Comparison of ENCODE assay signal across 17 cellular contexts in the genomic region with DNA sequence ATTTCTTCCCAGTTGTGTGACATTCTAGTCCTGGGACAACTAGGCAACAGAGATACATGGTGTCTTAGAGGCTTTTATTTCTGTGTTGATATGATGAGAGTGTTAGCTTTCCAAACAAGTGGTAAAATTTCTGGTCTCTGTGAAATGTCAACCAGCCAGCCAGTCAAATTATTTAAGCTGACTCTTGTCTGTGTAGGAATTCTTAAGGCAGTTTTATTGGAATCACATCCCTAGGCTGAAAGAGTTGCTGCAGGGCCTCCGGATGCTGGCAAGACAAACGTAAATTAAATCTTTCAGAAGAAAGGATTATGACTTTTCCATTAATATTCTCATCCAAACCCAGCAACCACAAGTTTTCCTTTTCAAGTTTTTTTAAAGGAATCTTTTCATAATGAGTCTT. TPM values are rescaled to one million over a fixed set of nuclear protein-coding genes. Genes with fewer than 3 reads are reported as not detected.
DNase-seq lines count a peak whose midpoint lies in the region; ATAC-seq, FAIRE-seq and TF ChIP-seq lines count a peak whose summit lies in the region.
"Had no signal": no experiment of that assay in that cellular context is flagged by ENCODE, and none has a peak within 500 bp of the region (broad histone marks: within the 10 kb centered on the region; RNA-seq: fewer than 3 reads in every experiment).

No MANE protein-coding gene starts in this region.

- H3K27ac ChIP-seq in A673 (ENCODE audit: low read depth, low read length, poor library complexity, severe bottlenecking) (peak overlapping the region; percentile 3), HepG2 (ENCODE audit: extremely low read length, insufficient read depth, low read length) (no peak overlapping the region)
- H3K27ac ChIP-seq: 22Rv1, SJSA1 had no signal

- CTCF ChIA-PET in A673 (lab: Charles Lee) (no interaction called here), HepG2 (lab: Yijun Ruan, JAX; ENCODE audit: low intra/inter-chr PET ratio, low total read pairs) (no interaction called here)
- CTCF ChIA-PET in activated CD4-positive, alpha-beta T cell treated with anti-CD3 and anti-CD28 coated beads for 36 hours (lab: Charles Lee), result interaction anchor here (0.5 to 1.3 kb wide), 2 partner anchors 26 to 61 kb away, joined by 3 read pairs; no protein-coding TSS in a partner anchor

- POLR2A ChIA-PET in A673 (lab: Charles Lee; ENCODE audit: low non-redundant PET), result interaction anchor here (0.6 kb wide), 1 partner anchor 7 kb away, joined by 6 read pairs; no protein-coding TSS in a partner anchor
- POLR2A ChIA-PET in HepG2 (lab: Yijun Ruan, JAX), result no interaction called here
- POLR2A ChIA-PET in activated CD4-positive, alpha-beta T cell treated with anti-CD3 and anti-CD28 coated beads for 36 hours (lab: Charles Lee), result no interaction called here

- H3K27me3 ChIP-seq in A673 (replicated peaks; ENCODE audit: insufficient read depth, low read depth, low read length, poor library complexity) (no peaks in the 10 kb centered on the region), MG63 (no peaks in the 10 kb centered on the region), HepG2 (ENCODE audit: control insufficient read depth in 1 of 2, insufficient read depth in 2 of 2, low read length in 2 of 2) (no peaks in the 10 kb centered on the region)
- H3K27me3 ChIP-seq: SJSA1 had no signal

- peaks cover 21% of the 10 kb centered on the region for H3K4me1 Mint-ChIP-seq in nephron
- H3K4me1 Mint-ChIP-seq in activated CD4-positive, alpha-beta T cell treated with anti-CD3 and anti-CD28 coated beads for 36 hours, result peaks cover 3% of the 10 kb centered on the region

- no peak overlapping the region for H3K9ac ChIP-seq in HepG2 (ENCODE audit: insufficient read depth, low read depth, low read length)

- BruUV-seq in A673 (replicated peaks; lab: Mats Ljungman, UMichigan) (no TSS peak), HepG2 (replicated peaks; lab: Mats Ljungman, UMichigan) (no TSS peak)

- intact Hi-C loops in A673 (cut with micrococcal nuclease; ENCODE audit: unreplicated experiment), result no loop called here
- intact Hi-C loops in HepG2 (cut with micrococcal nuclease; ENCODE audit: unreplicated experiment), result no loop called here
- intact Hi-C loops in activated CD4-positive, alpha-beta T cell treated with anti-CD3 and anti-CD28 coated beads for 36 hours (cut with DNase I, micrococcal nuclease), result no loop called here

- no peak for TF ChIP-seq RAD21 in HepG2 (CRISPR knock-in tag; IDR thresholded peaks at IDR 0.05)

- H3K4me3 ChIP-seq in A673 (ENCODE audit: low read depth, low read length, poor library complexity, severe bottlenecking), result no peak overlapping the region
- no peak overlapping the region for H3K4me3 ChIP-seq in MG63
- H3K4me3 ChIP-seq in HepG2 (replicated peaks in 1 of 3; ENCODE audit: insufficient read depth in 1 of 3, low read depth in 2 of 3, low read length in 3 of 3), result no peak overlapping the region
- H3K4me3 ChIP-seq: SJSA1 had no signal

- no peaks in the 10 kb centered on the region for H4K20me1 ChIP-seq in HepG2 (ENCODE audit: insufficient read depth, low read length)

- no peaks in the 10 kb centered on the region for H3K79me2 ChIP-seq in HepG2 (ENCODE audit: insufficient read depth, low read length)

- no peak overlapping the region for H3K4me3 Mint-ChIP-seq in nephron
- no peak overlapping the region for H3K4me3 Mint-ChIP-seq in activated CD4-positive, alpha-beta T cell treated with anti-CD3 and anti-CD28 coated beads for 36 hours

- peaks cover 20% of the 10 kb centered on the region for H3K9me3 Mint-ChIP-seq in nephron
- H3K9me3 Mint-ChIP-seq in activated CD4-positive, alpha-beta T cell treated with anti-CD3 and anti-CD28 coated beads for 36 hours (ENCODE audit: low read depth), result peaks cover 20% of the 10 kb centered on the region

- FAIRE-seq in HepG2 (lab: Jason Lieb, UNC), result no peak

- no peak for TF ChIP-seq POLR2A in HepG2 (IDR thresholded peaks at IDR 0.05; ENCODE audit: insufficient read depth in 1 of 2, low read depth in 2 of 2, low read length in 2 of 2)

- H2AFZ ChIP-seq in HepG2 (ENCODE audit: low read length), result no peak overlapping the region

- TF ChIP-seq EP300 in HepG2 (IDR thresholded peaks at IDR 0.05; ENCODE audit: low read depth in 2 of 2, low read length in 2 of 2) (no peak), HepG2 (CRISPR knock-in tag; IDR thresholded peaks at IDR 0.05; ENCODE audit: borderline replicate concordance) (no peak)

- peaks cover 41% of the 10 kb centered on the region for H3K4me1 ChIP-seq in A673 (ENCODE audit: insufficient read depth, low read length, poor library complexity, severe bottlenecking)
- H3K4me1 ChIP-seq in HepG2 (ENCODE audit: insufficient read depth, low read length), result no peaks in the 10 kb centered on the region

- no peak for DNase-seq in A673 (ENCODE audit: low spot score)
- DNase-seq in GM03348 (ENCODE audit: low spot score), result peak; percentile 38
- DNase-seq in MG63, result no peak
- no peak for DNase-seq in HepG2 (ENCODE audit: low spot score)
- no peak for DNase-seq in activated CD4-positive, alpha-beta T cell treated with anti-CD3 and anti-CD28 coated beads for 36 hours
- DNase-seq: C1 segment of cervical spinal cord, DMS 273 treated with DMSO at 0.1 percent for 48 hours, GOT3, NCI-H1417 treated with DMSO at 0.1 percent for 48 hours, NCI-H2029 treated with DMSO at 0.1 percent for 48 hours, NCI-H2171 treated with DMSO at 0.1 percent for 48 hours, NCI-H446 treated with DMSO at 0.1 percent for 48 hours had no signal

- TF ChIP-seq CTCF in A673 (conservative IDR thresholded peaks at IDR 0.05; ENCODE audit: low read depth, low read length), result no peak
- TF ChIP-seq CTCF in nephron (IDR thresholded peaks at IDR 0.05; ENCODE audit: unreplicated experiment in 3 of 3), result no peak
- no peak for TF ChIP-seq CTCF in HepG2 (CRISPR knock-in tag; IDR thresholded peaks at IDR 0.05)

- H3K9me3 ChIP-seq in A673 (ENCODE audit: low read depth, low read length, poor library complexity, severe bottlenecking), result peaks cover 7% of the 10 kb centered on the region
- H3K9me3 ChIP-seq in MG63, result peaks cover 2% of the 10 kb centered on the region; the same call in 1 of the 2 replicates
- peaks cover 11% of the 10 kb centered on the region; the same call in 1 of the 2 replicates for H3K9me3 ChIP-seq in HepG2 (ENCODE audit: low read length)
- H3K9me3 ChIP-seq: SJSA1 had no signal

- no peak overlapping the region for H3K4me2 ChIP-seq in HepG2 (ENCODE audit: low read depth, low read length)

- H3K27me3 Mint-ChIP-seq in nephron (ENCODE audit: low read depth), result peaks cover 4% of the 10 kb centered on the region
- peaks cover 13% of the 10 kb centered on the region for H3K27me3 Mint-ChIP-seq in activated CD4-positive, alpha-beta T cell treated with anti-CD3 and anti-CD28 coated beads for 36 hours

- peak overlapping the region in 2 of 3 experiments; percentile 4 to 43 for H3K27ac Mint-ChIP-seq in nephron
- no peak overlapping the region for H3K27ac Mint-ChIP-seq in activated CD4-positive, alpha-beta T cell treated with anti-CD3 and anti-CD28 coated beads for 36 hours

- H3K36me3 Mint-ChIP-seq in nephron (ENCODE audit: low read depth), result no peaks in the 10 kb centered on the region
- H3K36me3 Mint-ChIP-seq in activated CD4-positive, alpha-beta T cell treated with anti-CD3 and anti-CD28 coated beads for 36 hours (ENCODE audit: low read depth), result no peaks in the 10 kb centered on the region

- in situ Hi-C loops in HepG2 (cut with HindIII; ENCODE audit: extremely low pct_ligation_motif_present, low pct_unique_long_range_greater_than_20kb), result no loop called here

- H3K36me3 ChIP-seq in A673 (ENCODE audit: insufficient read depth, low read length, poor library complexity, severe bottlenecking) (no peaks in the 10 kb centered on the region), MG63 (no peaks in the 10 kb centered on the region), HepG2 (replicated peaks in 1 of 2; ENCODE audit: control insufficient read depth in 1 of 2, insufficient read depth in 2 of 2, low read length in 2 of 2) (no peaks in the 10 kb centered on the region)
- H3K36me3 ChIP-seq: SJSA1 had no signal

- ATAC-seq in SK-N-SH treated with all-trans-retinoic acid at 6 μM for 48 hours (peak; percentile 62), GM19324 (IDR thresholded peaks at IDR 0.05; ENCODE audit: low FRiP score, unreplicated experiment) (no peak), HepG2 (no peak)
- ATAC-seq in activated CD4-positive, alpha-beta T cell treated with anti-CD3 and anti-CD28 coated beads for 36 hours, result no peak

- 8% methylated on average over 2 of the region's 2 CpGs for WGBS in HepG2 (ENCODE audit: low lambda C conversion rate)

TF ChIP-seq in SK-N-SH treated with all-trans-retinoic acid at 6 μM for 48 hours, 23 proteins besides CTCF, POLR2A, EP300 and RAD21 (continues in another document):
- TF ChIP-seq ZFP3 (CRISPR knock-in tag; IDR thresholded peaks at IDR 0.05) (no peak), PPARA (CRISPR knock-in tag; IDR thresholded peaks at IDR 0.05; ENCODE audit: borderline replicate concordance) (no peak)

TF ChIP-seq in HepG2, 621 proteins besides CTCF, POLR2A, EP300 and RAD21 (continues in another document):
- TF ChIP-seq HNRNPK (IDR thresholded peaks at IDR 0.05; ENCODE audit: low read depth, low read length, poor library complexity, severe bottlenecking), result no peak

RNA-seq across cellular contexts. Expression of a gene that starts 44.6 kb away (rescaled TPM):
- total RNA-seq in A673 (2021) (12.2 and 12.8 TPM in 2 replicates), HepG2 (2016; rRNA removed; fragmentation: Illumina TruSeq; extraction: Trizol) (not detected in 2 replicates)
- total RNA-seq in MG63 (2014; rRNA removed; shearing (Covaris generic); ENCODE audit: low replicate concordance), result 0.99 and 4.7 TPM in 2 replicates
- not detected in 2 replicates for total RNA-seq in HepG2 (2016; cell fraction: cytosol; rRNA removed; fragmentation: Illumina TruSeq; extraction: Trizol; ENCODE audit: low read depth)
- total RNA-seq in HepG2 (2016; cell fraction: insoluble cytoplasmic fraction; rRNA removed; fragmentation: Illumina TruSeq; extraction: Trizol), result not detected in 2 replicates
- total RNA-seq in HepG2 (2016; cell fraction: membrane; rRNA removed; fragmentation: Illumina TruSeq; extraction: Trizol), result not detected in 2 replicates
- not detected in 2 replicates for total RNA-seq in HepG2 (2016; cell fraction: nucleus; rRNA removed; fragmentation: Illumina TruSeq; extraction: Trizol)
- not detected in 2 replicates for polyA plus RNA-seq in HepG2 (2011; rRNA removed)
- polyA plus RNA-seq in HepG2 (2011; cell fraction: cytosol; rRNA removed), result not detected in 2 replicates
- polyA plus RNA-seq in HepG2 (2011; cell fraction: nucleus; rRNA removed), result not detected in 2 replicates
- not detected in 2 replicates for polyA plus RNA-seq in HepG2 (2012)
- not detected in 2 replicates for polyA plus RNA-seq in HepG2 (2016; cell fraction: cytosol; fragmentation: Illumina TruSeq; extraction: Trizol; ENCODE audit: low read depth)
- polyA plus RNA-seq in HepG2 (2016; cell fraction: insoluble cytoplasmic fraction; fragmentation: Illumina TruSeq; extraction: Trizol; ENCODE audit: low read depth), result not detected in 2 replicates
- polyA plus RNA-seq in HepG2 (2016; cell fraction: membrane; fragmentation: Illumina TruSeq; extraction: Trizol; ENCODE audit: low read depth), result not detected in 2 replicates
- polyA plus RNA-seq in HepG2 (2016; cell fraction: nucleus; fragmentation: Illumina TruSeq; extraction: Trizol; ENCODE audit: insufficient read depth, low read depth), result not detected in 2 replicates
- not detected in 2 replicates for polyA minus RNA-seq in HepG2 (2011; rRNA and poly(A)+ RNA removed; ENCODE audit: low replicate concordance)
- not detected in 2 replicates for polyA minus RNA-seq in HepG2 (2011; cell fraction: cytosol; rRNA and poly(A)+ RNA removed)
- polyA minus RNA-seq in HepG2 (2011; cell fraction: nucleus; rRNA and poly(A)+ RNA removed), result not detected in 2 replicates
- not detected for total RNA-seq in activated CD4-positive, alpha-beta T cell treated with anti-CD3 and anti-CD28 coated beads for 36 hours
